ENCODE assay signal across 8 cellular contexts in the genomic region with DNA sequence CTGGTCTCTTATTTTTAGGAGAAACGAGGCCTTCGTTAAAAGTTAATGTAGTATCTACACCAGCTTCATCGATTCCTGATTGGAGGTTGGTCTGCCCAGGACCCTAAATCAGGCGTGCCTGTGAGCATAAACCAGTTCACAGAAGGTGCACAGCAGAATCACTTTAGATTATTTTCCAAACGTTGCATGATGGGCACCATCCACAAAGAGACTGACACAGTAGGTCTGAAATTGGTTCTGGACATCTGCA. TPM values are rescaled to one million over a fixed set of nuclear protein-coding genes. Genes with fewer than 3 reads are reported as not detected.
DNase-seq lines count a peak whose midpoint lies in the region; ATAC-seq and TF ChIP-seq lines count a peak whose summit lies in the region.

No MANE protein-coding gene starts in this region.

- H3K27ac ChIP-seq in DOHH2 (ENCODE audit: low read depth, low read length), result 0 out of 2 replicates have a peak overlapping the region, but pooled peaks have one; percentile 43
- peak overlapping the region; percentile 84 for H3K27ac ChIP-seq in Panc1 (ENCODE audit: low read length)

- peaks cover 7% of the 10 kb centered on the region for H3K36me3 ChIP-seq in DOHH2 (ENCODE audit: control insufficient read depth, low read length)
- H3K36me3 ChIP-seq in Panc1 (ENCODE audit: control insufficient read depth, insufficient read depth, low read length), result no peaks in the 10 kb centered on the region

- H3K9me3 ChIP-seq in DOHH2 (ENCODE audit: control insufficient read depth, insufficient read depth, low read length), result no peaks in the 10 kb centered on the region
- no peaks in the 10 kb centered on the region for H3K9me3 ChIP-seq in Panc1 (ENCODE audit: control insufficient read depth, insufficient read depth, low read depth, low read length)

- ATAC-seq in Panc1 (0 out of 2 replicates have a peak, but pooled peaks have one; percentile 2), GM19455 (IDR thresholded peaks at IDR 0.05; ENCODE audit: unreplicated experiment) (no peak)

- peaks cover 20% of the 10 kb centered on the region for H3K27me3 Mint-ChIP-seq in progenitor cell of endocrine pancreas

- DNase-seq in Panc1 (ENCODE audit: low read depth, low spot score), result no peak
- no peak for DNase-seq in epithelial cell of proximal tubule (ENCODE audit: low read depth)
- DNase-seq in progenitor cell of endocrine pancreas (ENCODE audit: low spot score, unreplicated experiment), result no peak
- no peak for DNase-seq in ureter (ENCODE audit: low spot score)
- DNase-seq in NCI-H2227 treated with DMSO at 0.1 percent for 48 hours (lab: John Stamatoyannopoulos, UW), result no peak
- no peak for DNase-seq in midbrain (lab: John Stamatoyannopoulos, UW)

- H3K79me2 ChIP-seq in DOHH2 (ENCODE audit: control insufficient read depth, low read length), result peaks cover 38% of the 10 kb centered on the region

- peaks cover 11% of the 10 kb centered on the region; the same call in 1 of the 2 replicates for H4K20me1 ChIP-seq in DOHH2 (ENCODE audit: control insufficient read depth, insufficient read depth, low read depth, low read length)

- POLR2A ChIA-PET in Panc1 (lab: Charles Lee), result no interaction called here

- peak overlapping the region; percentile 70 for H3K4me3 Mint-ChIP-seq in progenitor cell of endocrine pancreas (ENCODE audit: low read depth)

- H3K9me2 ChIP-seq in DOHH2 (replicated peaks; ENCODE audit: control insufficient read depth, low read length), result no peaks in the 10 kb centered on the region

- H3K36me3 Mint-ChIP-seq in progenitor cell of endocrine pancreas (ENCODE audit: insufficient read depth), result no peaks in the 10 kb centered on the region

- H3K27me3 ChIP-seq in DOHH2 (ENCODE audit: control insufficient read depth, low read length) (peaks cover 6% of the 10 kb centered on the region; the same call in 1 of the 2 replicates), Panc1 (ENCODE audit: control insufficient read depth, insufficient read depth, low read length) (no peaks in the 10 kb centered on the region)

- BruUV-seq in Panc1 (replicated peaks; lab: Mats Ljungman, UMichigan), result no TSS peak

- H3K4me1 ChIP-seq in DOHH2 (ENCODE audit: control insufficient read depth, low read length) (peaks cover 53% of the 10 kb centered on the region), Panc1 (ENCODE audit: control insufficient read depth, insufficient read depth, low read length) (peaks cover 38% of the 10 kb centered on the region)

- H3K4me3 ChIP-seq in DOHH2 (ENCODE audit: low read length), result peak overlapping the region; percentile 91
- H3K4me3 ChIP-seq in Panc1 (ENCODE audit: low read depth in 2 of 2, low read length in 2 of 2), result peak overlapping the region; percentile 64 to 73
- H3K4me3 ChIP-seq in epithelial cell of proximal tubule (ENCODE audit: low read depth, low read length), result peak overlapping the region; percentile 78

- intact Hi-C loops in Panc1 (cut with micrococcal nuclease; ENCODE audit: unreplicated experiment), result no loop called here

- CTCF ChIA-PET in Panc1 (lab: Charles Lee), result no interaction called here

- in situ Hi-C loops in Panc1 (cut with HindIII; ENCODE audit: low pct_unique_long_range_greater_than_20kb, low sequenced_read_pairs), result no loop called here

- H3K27ac Mint-ChIP-seq in progenitor cell of endocrine pancreas, result peak overlapping the region; percentile 22

- H3F3A ChIP-seq in DOHH2 (ENCODE audit: control insufficient read depth, insufficient read depth), result 0 out of 2 replicates have a peak, but pooled peaks cover 3% of the 10 kb centered on the region

- no peak for TF ChIP-seq CTCF in DOHH2 (IDR thresholded peaks at IDR 0.05; ENCODE audit: low read depth, low read length, poor library complexity, severe bottlenecking)
- TF ChIP-seq CTCF in Panc1 (IDR thresholded peaks at IDR 0.05), result no peak
- no peak for TF ChIP-seq CTCF in epithelial cell of proximal tubule (conservative IDR thresholded peaks at IDR 0.05; ENCODE audit: low read depth, low read length)
- no peak for TF ChIP-seq CTCF in progenitor cell of endocrine pancreas (IDR thresholded peaks at IDR 0.05; ENCODE audit: unreplicated experiment)

- peaks cover 13% of the 10 kb centered on the region for H3K4me1 Mint-ChIP-seq in progenitor cell of endocrine pancreas (ENCODE audit: low read depth)

- H3K9me3 Mint-ChIP-seq in progenitor cell of endocrine pancreas (ENCODE audit: low read depth), result no peaks in the 10 kb centered on the region

- H3K4me2 ChIP-seq in DOHH2 (ENCODE audit: low read length), result peak overlapping the region; percentile 82

RNA-seq across cellular contexts. Expression of a gene that starts 0.3 kb away (rescaled TPM):
- total RNA-seq in Panc1 (2021; ENCODE audit: unreplicated experiment) (45.0 TPM), epithelial cell of proximal tubule (17.4 and 31.2 TPM in 2 replicates), progenitor cell of endocrine pancreas (60.4 and 65.9 TPM in 2 replicates), ureter (59.9 TPM)
- polyA plus RNA-seq in Panc1 (2012; ENCODE audit: insufficient read length), result 28.9 TPM
